ENCODE assay signal across 13 cellular contexts in the genomic region with DNA sequence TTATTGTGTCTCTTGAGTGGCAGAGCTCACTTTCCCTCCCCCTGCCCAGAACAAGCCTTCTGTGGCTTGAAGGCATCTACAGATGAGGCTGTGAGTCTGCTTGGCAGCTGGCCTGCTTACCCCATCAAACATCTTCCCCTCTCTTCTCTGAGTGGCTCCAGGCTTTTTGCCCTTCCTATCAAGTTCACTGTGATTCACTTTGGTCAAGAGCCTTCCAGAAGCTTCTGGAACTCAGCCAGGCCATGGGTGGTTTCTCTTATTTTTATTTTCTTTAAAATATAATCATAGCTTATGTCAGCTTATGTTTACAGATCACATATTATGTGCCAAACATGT.
DNase-seq lines count a peak whose midpoint lies in the region; ATAC-seq, FAIRE-seq and TF ChIP-seq lines count a peak whose summit lies in the region.
"Had no signal": no experiment of that assay in that cellular context is flagged by ENCODE, and none has a peak within 500 bp of the region (broad histone marks: within the 10 kb centered on the region; RNA-seq: fewer than 3 reads in every experiment).

No MANE protein-coding gene starts in this region.

- H3K79me1 ChIP-seq in IMR-90 (ENCODE audit: low read depth in 1 of 2, low read length in 2 of 2) = no peaks in the 10 kb centered on the region

- TF ChIP-seq CTCF in IMR-90 (conservative IDR thresholded peaks at IDR 0.05; ENCODE audit: low read depth, low read length) = no peak
- TF ChIP-seq CTCF in astrocyte of the spinal cord (IDR thresholded peaks at IDR 0.05; ENCODE audit: low read depth, low read length) = no peak
- no peak for TF ChIP-seq CTCF in HepG2 (CRISPR knock-in tag; IDR thresholded peaks at IDR 0.05)

- no peak overlapping the region for H2BK15ac ChIP-seq in IMR-90 (ENCODE audit: low read depth, low read length)

- H3K27me3 ChIP-seq in IMR-90 (ENCODE audit: control insufficient read depth, insufficient read depth, low read length) = no peaks in the 10 kb centered on the region
- peaks cover 0 to 3% of the 10 kb centered on the region in 2 experiments; a peak in 1 of 5 replicates for H3K27me3 ChIP-seq in HepG2 (ENCODE audit: control insufficient read depth in 1 of 2, insufficient read depth in 2 of 2, low read length in 2 of 2)

- H3K4ac ChIP-seq in IMR-90 (ENCODE audit: low read depth, low read length) = peak overlapping the region; percentile 58

- TF ChIP-seq EP300 in HepG2 (IDR thresholded peaks at IDR 0.05; ENCODE audit: low read depth in 2 of 2, low read length in 2 of 2) (no peak), HepG2 (CRISPR knock-in tag; IDR thresholded peaks at IDR 0.05; ENCODE audit: borderline replicate concordance) (no peak)

- no peaks in the 10 kb centered on the region for H3K36me3 Mint-ChIP-seq in activated T-helper 1 cell treated with anti-CD3 and anti-CD28 coated beads, Interleukin-12 subunit alpha, Interleukin-12 subunit beta, Interleukin-2, Interleukin-4 antibody, amounts not matched to agents 30 ng/mL and 10 ng/mL and 1 ng/mL, durations not matched to agents 14 hours and 24 hours and 36 hours (ENCODE audit: low read depth)
- H3K36me3 Mint-ChIP-seq: activated naive CD4-positive, alpha-beta T cell treated with anti-CD3 and anti-CD28 coated beads, Interleukin-2, amount 50 U/mL, for 24 hours had no signal

- peak overlapping the region; percentile 50 for H4K91ac ChIP-seq in IMR-90 (ENCODE audit: insufficient read depth, low read depth, low read length)

- peak overlapping the region; percentile 49 for H2BK120ac ChIP-seq in IMR-90 (ENCODE audit: low read depth, low read length)

- peaks cover 15% of the 10 kb centered on the region for H3K27me3 Mint-ChIP-seq in activated T-helper 1 cell treated with anti-CD3 and anti-CD28 coated beads, Interleukin-12 subunit alpha, Interleukin-12 subunit beta, Interleukin-2, Interleukin-4 antibody, amounts not matched to agents 30 ng/mL and 10 ng/mL and 1 ng/mL, durations not matched to agents 14 hours and 24 hours and 36 hours (ENCODE audit: insufficient read depth)
- H3K27me3 Mint-ChIP-seq: activated B cell treated with CpG ODN at 0.5 μM for 24 hours had no signal

- H3K36me3 ChIP-seq in IMR-90 (ENCODE audit: control insufficient read depth, insufficient read depth, low read length) (no peaks in the 10 kb centered on the region), HepG2 (replicated peaks in 1 of 2; ENCODE audit: control insufficient read depth in 1 of 2, insufficient read depth in 2 of 2, low read length in 2 of 2) (no peaks in the 10 kb centered on the region)

- H4K8ac ChIP-seq in IMR-90 (ENCODE audit: low read depth in 2 of 2, low read length in 2 of 2) = no peak overlapping the region; a peak in 1 of 4 replicates

- DNase-seq in AG08396 (ENCODE audit: low spot score) = peak; percentile 65
- peak; percentile 83 for DNase-seq in IMR-90
- DNase-seq in astrocyte of the spinal cord (ENCODE audit: low read depth, low spot score) = peak; percentile 32
- peak; percentile 51 for DNase-seq in kidney tubule cell (ENCODE audit: low spot score)
- no peak for DNase-seq in ureter (ENCODE audit: low spot score)
- no peak for DNase-seq in activated T-helper 1 cell treated with anti-CD3 and anti-CD28 coated beads, Interleukin-12 subunit alpha, Interleukin-12 subunit beta, Interleukin-2, Interleukin-4 antibody, amounts not matched to agents 30 ng/mL and 10 ng/mL and 1 ng/mL, durations not matched to agents 14 hours and 24 hours and 36 hours (ENCODE audit: low spot score)
- no peak for DNase-seq in NCI-H524 treated with DMSO at 0.1 percent for 48 hours (lab: John Stamatoyannopoulos, UW)
- DNase-seq in HepG2 (ENCODE audit: low spot score) = no peak
- DNase-seq: activated B cell treated with CpG ODN at 0.5 μM for 24 hours, NCI-H2171 treated with DMSO at 0.1 percent for 48 hours had no signal

- no peak overlapping the region for H3K4me2 ChIP-seq in IMR-90 (ENCODE audit: low read depth, low read length)
- H3K4me2 ChIP-seq in HepG2 (ENCODE audit: low read depth, low read length) = no peak overlapping the region
- H3K4me2 ChIP-seq: smooth muscle cell had no signal

- POLR2A ChIA-PET in IMR-90 (lab: Charles Lee; ENCODE audit: unreplicated experiment) = no interaction called here
- POLR2A ChIA-PET in HepG2 (lab: Yijun Ruan, JAX) = no interaction called here

- TF ChIP-seq POLR2A in IMR-90 (IDR thresholded peaks at IDR 0.05; ENCODE audit: low read depth, low read length) = no peak
- TF ChIP-seq POLR2A in HepG2 (IDR thresholded peaks at IDR 0.05; ENCODE audit: insufficient read depth in 1 of 2, low read depth in 2 of 2, low read length in 2 of 2) = no peak

- H4K5ac ChIP-seq in IMR-90 (ENCODE audit: low read depth, low read length) = no peak overlapping the region

- H3K56ac ChIP-seq in IMR-90 (ENCODE audit: extremely low read depth, insufficient read depth, low read length) = no peak overlapping the region

- H3K9me3 ChIP-seq in IMR-90 (ENCODE audit: control insufficient read depth, insufficient read depth, low read length) = no peaks in the 10 kb centered on the region
- no peaks in the 10 kb centered on the region for H3K9me3 ChIP-seq in HepG2 (ENCODE audit: low read length)

- peaks cover 7% of the 10 kb centered on the region for H3K9me1 ChIP-seq in IMR-90 (ENCODE audit: insufficient read depth, low read length)

- intact Hi-C loops in IMR-90 (cut with micrococcal nuclease) = no loop called here
- intact Hi-C loops in activated T-helper 1 cell treated with anti-CD3 and anti-CD28 coated beads, Interleukin-12 subunit alpha, Interleukin-12 subunit beta, Interleukin-2, Interleukin-4 antibody, amounts not matched to agents 30 ng/mL and 10 ng/mL and 1 ng/mL, durations not matched to agents 14 hours and 24 hours and 36 hours (cut with micrococcal nuclease) = no loop called here
- intact Hi-C loops in HepG2 (cut with micrococcal nuclease; ENCODE audit: unreplicated experiment) = no loop called here

- H3K4me3 Mint-ChIP-seq in activated T-helper 1 cell treated with anti-CD3 and anti-CD28 coated beads, Interleukin-12 subunit alpha, Interleukin-12 subunit beta, Interleukin-2, Interleukin-4 antibody, amounts not matched to agents 30 ng/mL and 10 ng/mL and 1 ng/mL, durations not matched to agents 14 hours and 24 hours and 36 hours = no peak overlapping the region
- H3K4me3 Mint-ChIP-seq: activated B cell treated with CpG ODN at 0.5 μM for 24 hours; activated naive CD4-positive, alpha-beta T cell treated with anti-CD3 and anti-CD28 coated beads, Interleukin-2, amount 50 U/mL, for 24 hours had no signal

- H3K14ac ChIP-seq in IMR-90 (replicated peaks; ENCODE audit: low read depth, low read length) = peak overlapping the region; percentile 51

- BruUV-seq in IMR-90 (replicated peaks; lab: Mats Ljungman, UMichigan) = no TSS peak
- BruUV-seq in HepG2 (replicated peaks; lab: Mats Ljungman, UMichigan) = no TSS peak

- H2AK9ac ChIP-seq in IMR-90 (replicated peaks; ENCODE audit: low read depth, low read length, poor library complexity) = no peak overlapping the region

- H3K4me1 ChIP-seq in IMR-90 (ENCODE audit: control insufficient read depth, insufficient read depth, low read length) (peaks cover 10% of the 10 kb centered on the region), HepG2 (ENCODE audit: insufficient read depth, low read length) (no peaks in the 10 kb centered on the region)

- peak overlapping the region; percentile 38; the same call in 1 of the 2 replicates for H2AK5ac ChIP-seq in IMR-90 (ENCODE audit: low read depth, low read length)

- peak overlapping the region; percentile 3; the same call in 1 of the 2 replicates for H3K18ac ChIP-seq in IMR-90 (ENCODE audit: low read depth, low read length)

- H2AFZ ChIP-seq in IMR-90 (replicated peaks; ENCODE audit: low read length, poor library complexity) (peak overlapping the region; percentile 29), HepG2 (ENCODE audit: low read length) (no peak overlapping the region)

- dilution Hi-C loops in IMR-90 (cut with HindIII; ENCODE audit: low sequenced_read_pairs, unreplicated experiment) = no loop called here

- TF ChIP-seq RAD21 in IMR-90 (IDR thresholded peaks at IDR 0.05; ENCODE audit: low read length) = no peak
- no peak for TF ChIP-seq RAD21 in HepG2 (CRISPR knock-in tag; IDR thresholded peaks at IDR 0.05)

- no peak overlapping the region for H2BK5ac ChIP-seq in IMR-90 (ENCODE audit: low read depth, low read length, poor library complexity, severe bottlenecking)

- no peaks in the 10 kb centered on the region for H3K4me1 Mint-ChIP-seq in activated T-helper 1 cell treated with anti-CD3 and anti-CD28 coated beads, Interleukin-12 subunit alpha, Interleukin-12 subunit beta, Interleukin-2, Interleukin-4 antibody, amounts not matched to agents 30 ng/mL and 10 ng/mL and 1 ng/mL, durations not matched to agents 14 hours and 24 hours and 36 hours (ENCODE audit: low read depth)
- H3K4me1 Mint-ChIP-seq: activated naive CD4-positive, alpha-beta T cell treated with anti-CD3 and anti-CD28 coated beads, Interleukin-2, amount 50 U/mL, for 24 hours had no signal

- H3K9me3 Mint-ChIP-seq in activated T-helper 1 cell treated with anti-CD3 and anti-CD28 coated beads, Interleukin-12 subunit alpha, Interleukin-12 subunit beta, Interleukin-2, Interleukin-4 antibody, amounts not matched to agents 30 ng/mL and 10 ng/mL and 1 ng/mL, durations not matched to agents 14 hours and 24 hours and 36 hours = no peaks in the 10 kb centered on the region
- H3K9me3 Mint-ChIP-seq: activated B cell treated with CpG ODN at 0.5 μM for 24 hours; activated naive CD4-positive, alpha-beta T cell treated with anti-CD3 and anti-CD28 coated beads, Interleukin-2, amount 50 U/mL, for 24 hours had no signal

- H3K4me3 ChIP-seq in IMR-90 (ENCODE audit: insufficient read depth, low read depth, low read length) (no peak overlapping the region), astrocyte of the spinal cord (ENCODE audit: low read depth, low read length) (no peak overlapping the region), HepG2 (replicated peaks in 1 of 3; ENCODE audit: insufficient read depth in 1 of 3, low read depth in 2 of 3, low read length in 3 of 3) (no peak overlapping the region)
- H3K4me3 ChIP-seq: SK-N-MC, smooth muscle cell had no signal

- ATAC-seq in IMR-90 (ENCODE audit: low read depth) (peak; percentile 59; the same call in 1 of the 2 replicates), HepG2 (no peak)

- peak overlapping the region; percentile 53 for H2BK20ac ChIP-seq in IMR-90 (ENCODE audit: low read depth, low read length)

- FAIRE-seq in HepG2 (lab: Jason Lieb, UNC) = no peak

- H3K9ac ChIP-seq in IMR-90 (ENCODE audit: low read depth, low read length) (no peak overlapping the region), HepG2 (ENCODE audit: insufficient read depth, low read depth, low read length) (no peak overlapping the region)

- in situ Hi-C loops in IMR-90 (cut with MboI; ENCODE audit: low sequenced_read_pairs) (no loop called here), astrocyte of the spinal cord (cut with HindIII; ENCODE audit: low sequenced_read_pairs) (no loop called here), HepG2 (cut with HindIII; ENCODE audit: extremely low pct_ligation_motif_present, low pct_unique_long_range_greater_than_20kb) (no loop called here)

- H3K27ac ChIP-seq in IMR-90 (ENCODE audit: insufficient read depth, low read length) (no peak overlapping the region), HepG2 (ENCODE audit: extremely low read length, insufficient read depth, low read length) (no peak overlapping the region)
- H3K27ac ChIP-seq: SK-N-MC had no signal

- 0 out of 2 replicates have a peak overlapping the region, but pooled peaks have one; percentile 12 for H3K23ac ChIP-seq in IMR-90 (ENCODE audit: low read depth, low read length)

- H4K20me1 ChIP-seq in IMR-90 (ENCODE audit: insufficient read depth, low read length) (no peaks in the 10 kb centered on the region), HepG2 (ENCODE audit: insufficient read depth, low read length) (no peaks in the 10 kb centered on the region)

- CTCF ChIA-PET in IMR-90 (lab: Yijun Ruan, JAX) (interaction anchor here (0.7 kb wide), 1 partner anchor 86 kb away, joined by 7 read pairs; no protein-coding TSS in a partner anchor), HepG2 (lab: Yijun Ruan, JAX; ENCODE audit: low intra/inter-chr PET ratio, low total read pairs) (no interaction called here)

- no peaks in the 10 kb centered on the region for H3K79me2 ChIP-seq in HepG2 (ENCODE audit: insufficient read depth, low read length)

- H3K27ac Mint-ChIP-seq in activated T-helper 1 cell treated with anti-CD3 and anti-CD28 coated beads, Interleukin-12 subunit alpha, Interleukin-12 subunit beta, Interleukin-2, Interleukin-4 antibody, amounts not matched to agents 30 ng/mL and 10 ng/mL and 1 ng/mL, durations not matched to agents 14 hours and 24 hours and 36 hours = no peak overlapping the region
- H3K27ac Mint-ChIP-seq: activated B cell treated with CpG ODN at 0.5 μM for 24 hours; activated naive CD4-positive, alpha-beta T cell treated with anti-CD3 and anti-CD28 coated beads, Interleukin-2, amount 50 U/mL, for 24 hours had no signal

Comparison
In these comparisons a context has a peak if more than half of its experiments do, and no peak if none do; other contexts are left out.
1. DNase-seq: peak in AG08396 (single experiment), IMR-90 (single experiment), astrocyte of the spinal cord (single experiment) and kidney tubule cell (single experiment); none in ureter (single experiment), activated T-helper 1 cell treated with anti-CD3 and anti-CD28 coated beads, Interleukin-12 subunit alpha, Interleukin-12 subunit beta, Interleukin-2, Interleukin-4 antibody, amounts not matched to agents 30 ng/mL and 10 ng/mL and 1 ng/mL, durations not matched to agents 14 hours and 24 hours and 36 hours (single experiment), NCI-H524 treated with DMSO at 0.1 percent for 48 hours (single experiment) and HepG2 (single experiment).